In the genomic region with DNA sequence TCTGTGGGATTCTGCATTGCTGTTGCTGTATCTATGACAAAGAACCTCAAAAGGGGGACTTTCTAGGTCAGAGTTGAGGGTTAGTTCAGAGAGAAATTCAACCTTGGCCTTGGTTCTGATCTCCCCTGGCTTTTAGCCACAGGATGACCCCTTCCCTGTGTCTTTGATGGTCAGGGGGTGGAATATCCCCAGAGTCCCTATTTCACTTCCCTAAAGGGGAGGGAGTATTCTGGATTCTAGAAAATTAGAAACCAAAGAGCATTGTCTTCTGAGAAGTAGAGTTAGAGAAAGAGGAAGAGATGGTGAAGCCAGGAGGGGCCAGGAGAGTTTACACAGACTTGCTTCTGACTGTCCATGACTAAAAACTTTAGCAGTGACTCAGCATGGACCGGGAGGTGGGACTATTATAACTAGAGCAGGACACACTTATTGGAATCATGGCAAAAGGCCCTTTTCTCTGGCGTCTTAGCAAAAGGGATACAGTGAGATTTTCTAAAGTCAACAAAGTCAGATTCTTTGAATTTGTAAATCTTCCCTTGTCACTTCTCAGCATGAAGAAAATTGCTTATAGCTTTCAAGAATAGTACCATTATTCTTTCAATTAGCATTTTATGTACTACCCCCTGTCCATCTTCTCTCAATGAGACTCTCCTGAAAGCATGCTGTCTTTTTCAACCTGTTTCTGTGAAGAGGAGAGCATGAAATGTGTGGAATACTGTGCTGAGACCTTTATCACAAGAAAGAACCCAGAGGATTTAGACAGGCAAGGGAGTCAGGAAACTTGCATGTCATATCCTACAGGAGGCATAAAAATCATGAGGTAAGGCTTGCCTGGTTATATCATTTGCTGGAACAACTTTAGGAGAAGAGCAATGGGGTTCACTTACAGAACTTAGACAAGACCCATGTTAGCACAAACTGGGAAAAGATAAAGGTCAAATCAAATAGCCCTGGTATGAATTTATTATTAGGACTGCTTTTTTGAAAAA, we compare ENCODE assay signal across 10 cellular contexts. TPM values are rescaled to one million over a fixed set of nuclear protein-coding genes. Genes with fewer than 3 reads are reported as not detected.
A peak's percentile ranks its signal among the peaks of the same experiment; 100 is the strongest.
DNase-seq lines count a peak whose midpoint lies in the region; ATAC-seq and TF ChIP-seq lines count a peak whose summit lies in the region.
"Had no signal": no experiment of that assay in that cellular context is flagged by ENCODE, and none has a peak within 500 bp of the region (broad histone marks: within the 10 kb centered on the region; RNA-seq: fewer than 3 reads in every experiment).

No MANE protein-coding gene starts in this region.

- DNase-seq in A172 (ENCODE audit: low spot score) (peak; percentile 62), brain microvascular endothelial cell (peak; percentile 72), esophagus muscularis mucosa (ENCODE audit: extremely low spot score) (no peak), HuH-7 (ENCODE audit: low spot score) (no peak), glutamatergic neuron (no peak)
- DNase-seq: NCI-H1694 treated with DMSO at 0.1 percent for 48 hours had no signal

- peaks cover 12% of the 10 kb centered on the region for H3K4me1 Mint-ChIP-seq in glutamatergic neuron (ENCODE audit: low read depth, unreplicated experiment)

- TF ChIP-seq CTCF in brain microvascular endothelial cell (IDR thresholded peaks at IDR 0.05; ENCODE audit: low read depth, low read length, missing control alignments) = no peak
- TF ChIP-seq CTCF in esophagus muscularis mucosa (IDR thresholded peaks at IDR 0.05) = no peak
- no peak for TF ChIP-seq CTCF in glutamatergic neuron (IDR thresholded peaks at IDR 0.05; ENCODE audit: partially characterized antibody, unreplicated experiment)

- peak overlapping the region; percentile 7 for H3K27ac ChIP-seq in HUES48 (ENCODE audit: low read depth, low read length)
- H3K27ac ChIP-seq in brain microvascular endothelial cell = peak overlapping the region; percentile 22
- H3K27ac ChIP-seq in mesodermal cell (ENCODE audit: low read depth, low read length, severe bottlenecking) = peak overlapping the region; percentile 43
- H3K27ac ChIP-seq in esophagus muscularis mucosa (replicated peaks in 1 of 4) = peak overlapping the region in 2 of 4 donors; percentile 23 to 44

- no peak overlapping the region for H3K4me3 Mint-ChIP-seq in glutamatergic neuron (ENCODE audit: unreplicated experiment)

- no peak for TF ChIP-seq POLR2A in esophagus muscularis mucosa (IDR thresholded peaks at IDR 0.05; ENCODE audit: low read depth)

- intact Hi-C loops in esophagus muscularis mucosa (cut with DNase I) = no loop called here

- H3K36me3 Mint-ChIP-seq in glutamatergic neuron (ENCODE audit: unreplicated experiment) = no peaks in the 10 kb centered on the region

- H3K27ac Mint-ChIP-seq in glutamatergic neuron (ENCODE audit: unreplicated experiment) = no peak overlapping the region

- in situ Hi-C loops in brain microvascular endothelial cell (cut with HindIII; ENCODE audit: low pct_ligation_motif_present, low sequenced_read_pairs) = no loop called here

- H3K27me3 Mint-ChIP-seq in glutamatergic neuron (ENCODE audit: unreplicated experiment) = no peaks in the 10 kb centered on the region

- WGBS in mesodermal cell (ENCODE audit: insufficient coverage in 2 of 2), 2 experiments = 50 to 60% methylated on average over 1 to 2 of the region's 2 CpGs
- WGBS in esophagus muscularis mucosa = 28% methylated on average over 2 of the region's 2 CpGs

- H3K9me3 Mint-ChIP-seq in glutamatergic neuron (ENCODE audit: unreplicated experiment) = no peaks in the 10 kb centered on the region

- no peaks in the 10 kb centered on the region for H3K9me3 ChIP-seq in HUES48 (ENCODE audit: control insufficient read depth, insufficient read depth, low read length)
- no peaks in the 10 kb centered on the region for H3K9me3 ChIP-seq in mesodermal cell (ENCODE audit: control insufficient read depth, low read length)
- no peaks in the 10 kb centered on the region for H3K9me3 ChIP-seq in esophagus muscularis mucosa

- no peak overlapping the region for H3K9ac ChIP-seq in HUES48 (ENCODE audit: low read depth, low read length)
- H3K9ac ChIP-seq: BLaER1 treated with 17β-estradiol and CSF1 and Interleukin-3, amounts not matched to agents 10 nM and 100 nM had no signal

- H3K27me3 ChIP-seq in HUES48 (ENCODE audit: control insufficient read depth, insufficient read depth, low read length) (no peaks in the 10 kb centered on the region), brain microvascular endothelial cell (replicated peaks) (no peaks in the 10 kb centered on the region), esophagus muscularis mucosa (no peaks in the 10 kb centered on the region)
- H3K27me3 ChIP-seq: BLaER1 treated with 17β-estradiol and CSF1 and Interleukin-3, amounts not matched to agents 10 nM and 100 nM had no signal

- peaks cover 54% of the 10 kb centered on the region for H3K4me1 ChIP-seq in HUES48 (ENCODE audit: control insufficient read depth, insufficient read depth, low read length)
- H3K4me1 ChIP-seq in mesodermal cell (ENCODE audit: control insufficient read depth, insufficient read depth, low read length, poor library complexity, severe bottlenecking) = peaks cover 25% of the 10 kb centered on the region
- H3K4me1 ChIP-seq in esophagus muscularis mucosa = peaks cover 0 to 8% (median 5%) of the 10 kb centered on the region in 4 donors

- H3K4me3 ChIP-seq in HUES48 (ENCODE audit: low read depth, low read length) (no peak overlapping the region), brain microvascular endothelial cell (ENCODE audit: low read depth, low read length) (no peak overlapping the region), mesodermal cell (ENCODE audit: extremely low read depth, insufficient read depth, low read length, poor library complexity, severe bottlenecking) (no peak overlapping the region), esophagus muscularis mucosa (no peak overlapping the region)
- H3K4me3 ChIP-seq: BLaER1 treated with 17β-estradiol and CSF1 and Interleukin-3, amounts not matched to agents 10 nM and 100 nM had no signal

- no peak for TF ChIP-seq EP300 in esophagus muscularis mucosa (IDR thresholded peaks at IDR 0.05)

- ATAC-seq in HG03520 (IDR thresholded peaks at IDR 0.05; ENCODE audit: unreplicated experiment) = no peak

- no peaks in the 10 kb centered on the region for H3K36me3 ChIP-seq in HUES48 (ENCODE audit: control insufficient read depth, insufficient read depth, low read length)
- no peaks in the 10 kb centered on the region for H3K36me3 ChIP-seq in brain microvascular endothelial cell (replicated peaks)
- H3K36me3 ChIP-seq in mesodermal cell (ENCODE audit: control insufficient read depth, insufficient read depth, low read length) = no peaks in the 10 kb centered on the region
- H3K36me3 ChIP-seq in esophagus muscularis mucosa = no peaks in the 10 kb centered on the region
- H3K36me3 ChIP-seq: BLaER1 treated with 17β-estradiol and CSF1 and Interleukin-3, amounts not matched to agents 10 nM and 100 nM had no signal

RNA-seq across cellular contexts. Expression of a gene that starts 56.5 kb away (rescaled TPM):
- total RNA-seq in A172 (2014; rRNA removed; shearing (Covaris generic)) = 3.7 and 5.4 TPM in 2 replicates
- 4.5 TPM for polyA plus RNA-seq in mesodermal cell (2013, experiment 1 of 2)
- 4.6 TPM for polyA plus RNA-seq in mesodermal cell (2013, experiment 2 of 2)
- 10 to 100 TPM; 34.1 to 55.5 (median 48.8) TPM for total RNA-seq in esophagus muscularis mucosa
- 0.56 TPM for total RNA-seq in glutamatergic neuron (ENCODE audit: unreplicated experiment)

Comparison
In these comparisons a context has a peak if more than half of its experiments do, and no peak if none do; other contexts are left out.
1. DNase-seq: peak in A172 (single experiment) and brain microvascular endothelial cell (single experiment); none in esophagus muscularis mucosa (single experiment), HuH-7 (single experiment) and glutamatergic neuron (single experiment).